In genomic region chr17:75367838-75368789, GRCh38 we compare ENCODE assay signal across 1 cellular context.
TF ChIP-seq lines count a peak whose summit lies in the region.

No MANE protein-coding gene starts in this region.

TF ChIP-seq in HEK293, 187 proteins besides CTCF, POLR2A, EP300 and RAD21 (continued from another document):
- TF ChIP-seq ZNF362 (tag by site-specific recombination; IDR thresholded peaks at IDR 0.05): peak; percentile 94
- TF ChIP-seq KLF9 (tag by site-specific recombination; IDR thresholded peaks at IDR 0.05; ENCODE audit: low read depth): peak; percentile 85
- peak; percentile 97 for TF ChIP-seq ZNF843 (tag by site-specific recombination; IDR thresholded peaks at IDR 0.05)
- TF ChIP-seq ZNF324 (tag by site-specific recombination; IDR thresholded peaks at IDR 0.05): peak; percentile 95; the same call in 1 of the 2 replicates
- TF ChIP-seq ZNF391 (tag by site-specific recombination; IDR thresholded peaks at IDR 0.05; ENCODE audit: borderline replicate concordance, low read depth): peak; percentile 94; the same call in 1 of the 2 replicates
